ENCODE assay signal across 8 cellular contexts in the genomic region with DNA sequence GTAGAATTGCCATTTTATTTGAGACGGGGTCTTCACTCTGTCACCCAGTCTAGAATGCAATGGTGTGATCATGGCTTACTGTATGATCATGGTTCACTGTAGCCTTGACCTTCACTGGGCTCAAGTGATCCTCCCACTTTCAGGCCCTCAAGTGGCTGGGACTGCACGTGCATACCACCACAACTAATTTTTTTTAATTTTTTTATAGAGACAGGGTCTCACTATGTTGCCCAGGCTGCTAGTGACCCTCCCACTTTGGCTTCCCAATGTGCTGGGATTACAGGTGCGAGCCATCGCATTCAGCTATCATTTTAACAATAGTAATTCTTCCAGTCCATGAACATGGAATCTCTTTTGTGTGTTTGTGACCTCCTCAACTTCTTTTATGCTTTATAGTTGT.
"Had no signal": no experiment of that assay in that cellular context is flagged by ENCODE, and none has a peak within 500 bp of the region (broad histone marks: within the 10 kb centered on the region; RNA-seq: fewer than 3 reads in every experiment).

No MANE protein-coding gene starts in this region.

- FAIRE-seq: G401.6, GM12878, GM12891, GM12892, GM18507, GM19239 had no signal

- H3K4me3 ChIP-seq: GM12878 had no signal

- ATAC-seq: GM12878 had no signal

- DNase-seq: GDM1, GF-D8 had no signal
